1 cellular context compared by ENCODE assay signal in genomic region chr22:20725987-20726558, GRCh38.
TF ChIP-seq lines count a peak whose summit lies in the region.

No MANE protein-coding gene starts in this region.

TF ChIP-seq in IMR-90, 13 proteins besides CTCF, POLR2A, EP300 and RAD21 (continued from another document):
- TF ChIP-seq RCOR1 (IDR thresholded peaks at IDR 0.05; ENCODE audit: insufficient replicate concordance, low read length): no peak
- TF ChIP-seq SMC3 (IDR thresholded peaks at IDR 0.05; ENCODE audit: low read depth, low read length): no peak
- TF ChIP-seq, protein P1, sequence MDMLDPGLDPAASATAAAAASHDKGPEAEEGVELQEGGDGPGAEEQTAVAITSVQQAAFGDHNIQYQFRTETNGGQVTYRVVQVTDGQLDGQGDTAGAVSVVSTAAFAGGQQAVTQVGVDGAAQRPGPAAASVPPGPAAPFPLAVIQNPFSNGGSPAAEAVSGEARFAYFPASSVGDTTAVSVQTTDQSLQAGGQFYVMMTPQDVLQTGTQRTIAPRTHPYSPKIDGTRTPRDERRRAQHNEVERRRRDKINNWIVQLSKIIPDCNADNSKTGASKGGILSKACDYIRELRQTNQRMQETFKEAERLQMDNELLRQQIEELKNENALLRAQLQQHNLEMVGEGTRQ (IDR thresholded peaks at IDR 0.05; ENCODE audit: low read depth, low read length): no peak
TF ChIP-seq in IMR-90: peak in this region for 0.
